In genomic region chr16:66381585-66382170, GRCh38 we compare ENCODE assay signal across 2 cellular contexts.
TF ChIP-seq lines count a peak whose summit lies in the region.

No MANE protein-coding gene starts in this region.

TF ChIP-seq in HCT116, 20 proteins besides CTCF, POLR2A, EP300 and RAD21:
- TF ChIP-seq SP1 (IDR thresholded peaks at IDR 0.05; ENCODE audit: low read depth) (no peak), POLR2AphosphoS5 (IDR thresholded peaks at IDR 0.05; ENCODE audit: low read depth, low read length) (no peak), SIN3A (IDR thresholded peaks at IDR 0.05; ENCODE audit: low read depth) (no peak), ZFX (IDR thresholded peaks at IDR 0.05) (no peak), EZH2 (IDR thresholded peaks at IDR 0.05) (no peak), JUND (IDR thresholded peaks at IDR 0.05) (no peak), CEBPB (IDR thresholded peaks at IDR 0.05; ENCODE audit: low read depth) (no peak), MAX (IDR thresholded peaks at IDR 0.05) (no peak), ZBTB33 (IDR thresholded peaks at IDR 0.05; ENCODE audit: extremely low read depth, insufficient replicate concordance, low read length) (no peak), YY1 (IDR thresholded peaks at IDR 0.05; ENCODE audit: extremely low read depth, insufficient replicate concordance, low read depth, low read length) (no peak), SRF (IDR thresholded peaks at IDR 0.05; ENCODE audit: low read depth) (no peak), TCF7L2 (IDR thresholded peaks at IDR 0.05; ENCODE audit: borderline replicate concordance, extremely low read depth, insufficient read depth, insufficient read length) (no peak)
- TF ChIP-seq, protein P1, sequence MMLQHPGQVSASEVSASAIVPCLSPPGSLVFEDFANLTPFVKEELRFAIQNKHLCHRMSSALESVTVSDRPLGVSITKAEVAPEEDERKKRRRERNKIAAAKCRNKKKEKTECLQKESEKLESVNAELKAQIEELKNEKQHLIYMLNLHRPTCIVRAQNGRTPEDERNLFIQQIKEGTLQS (IDR thresholded peaks at IDR 0.05) = no peak
- TF ChIP-seq, protein P2, sequence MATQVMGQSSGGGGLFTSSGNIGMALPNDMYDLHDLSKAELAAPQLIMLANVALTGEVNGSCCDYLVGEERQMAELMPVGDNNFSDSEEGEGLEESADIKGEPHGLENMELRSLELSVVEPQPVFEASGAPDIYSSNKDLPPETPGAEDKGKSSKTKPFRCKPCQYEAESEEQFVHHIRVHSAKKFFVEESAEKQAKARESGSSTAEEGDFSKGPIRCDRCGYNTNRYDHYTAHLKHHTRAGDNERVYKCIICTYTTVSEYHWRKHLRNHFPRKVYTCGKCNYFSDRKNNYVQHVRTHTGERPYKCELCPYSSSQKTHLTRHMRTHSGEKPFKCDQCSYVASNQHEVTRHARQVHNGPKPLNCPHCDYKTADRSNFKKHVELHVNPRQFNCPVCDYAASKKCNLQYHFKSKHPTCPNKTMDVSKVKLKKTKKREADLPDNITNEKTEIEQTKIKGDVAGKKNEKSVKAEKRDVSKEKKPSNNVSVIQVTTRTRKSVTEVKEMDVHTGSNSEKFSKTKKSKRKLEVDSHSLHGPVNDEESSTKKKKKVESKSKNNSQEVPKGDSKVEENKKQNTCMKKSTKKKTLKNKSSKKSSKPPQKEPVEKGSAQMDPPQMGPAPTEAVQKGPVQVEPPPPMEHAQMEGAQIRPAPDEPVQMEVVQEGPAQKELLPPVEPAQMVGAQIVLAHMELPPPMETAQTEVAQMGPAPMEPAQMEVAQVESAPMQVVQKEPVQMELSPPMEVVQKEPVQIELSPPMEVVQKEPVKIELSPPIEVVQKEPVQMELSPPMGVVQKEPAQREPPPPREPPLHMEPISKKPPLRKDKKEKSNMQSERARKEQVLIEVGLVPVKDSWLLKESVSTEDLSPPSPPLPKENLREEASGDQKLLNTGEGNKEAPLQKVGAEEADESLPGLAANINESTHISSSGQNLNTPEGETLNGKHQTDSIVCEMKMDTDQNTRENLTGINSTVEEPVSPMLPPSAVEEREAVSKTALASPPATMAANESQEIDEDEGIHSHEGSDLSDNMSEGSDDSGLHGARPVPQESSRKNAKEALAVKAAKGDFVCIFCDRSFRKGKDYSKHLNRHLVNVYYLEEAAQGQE (IDR thresholded peaks at IDR 0.05; ENCODE audit: low read depth) = no peak

TF ChIP-seq in K562, 482 proteins besides CTCF, POLR2A, EP300 and RAD21:
- TF ChIP-seq ZBTB40 (IDR thresholded peaks at IDR 0.05) = peak; percentile 84
- TF ChIP-seq ZBTB40 (CRISPR knock-in tag; IDR thresholded peaks at IDR 0.05) = 0 out of 2 replicates have a peak, but pooled peaks have one; percentile 52
- TF ChIP-seq FOSL1 (tag; conservative IDR thresholded peaks at IDR 0.05) = no peak
TF ChIP-seq in K562: peak in this region for 1.
